ENCODE assay signal across 14 cellular contexts in genomic region chr11:33635161-33635560, GRCh38.
A peak's percentile ranks its signal among the peaks of the same experiment; 100 is the strongest.
DNase-seq lines count a peak whose midpoint lies in the region; ATAC-seq and TF ChIP-seq lines count a peak whose summit lies in the region.
"Had no signal": no experiment of that assay in that cellular context is flagged by ENCODE, and none has a peak within 500 bp of the region (broad histone marks: within the 10 kb centered on the region; RNA-seq: fewer than 3 reads in every experiment).

No MANE protein-coding gene starts in this region.

- H3K36me3 ChIP-seq in IMR-90 (ENCODE audit: control insufficient read depth, insufficient read depth, low read length) (no peaks in the 10 kb centered on the region), tibial nerve (no peaks in the 10 kb centered on the region)

- peak overlapping the region; percentile 45 to 53; a peak in 2 of 4 replicates for H4K8ac ChIP-seq in IMR-90 (ENCODE audit: low read depth in 2 of 2, low read length in 2 of 2)

- H4K5ac ChIP-seq in IMR-90 (ENCODE audit: low read depth, low read length), result no peak overlapping the region

- peak overlapping the region; percentile 88 for H2BK120ac ChIP-seq in IMR-90 (ENCODE audit: low read depth, low read length)

- DNase-seq in IMR-90 (peak; percentile 58), cerebellar nuclear complex (lab: John Stamatoyannopoulos, UW) (peak; percentile 43 to 85), right cardiac atrium (peak; percentile 77 to 87 (median 77)), tibial nerve (ENCODE audit: low spot score in 2 of 2) (peak; percentile 20 to 48), GM20000 (ENCODE audit: low spot score) (no peak)
- no peak for DNase-seq in naive thymus-derived CD8-positive, alpha-beta T cell
- DNase-seq: activated CD4-positive, alpha-beta T cell treated with anti-CD3 and anti-CD28 coated beads for 4 hours; DMS153; H9; NCI-H2029; stimulated activated naive CD8-positive, alpha-beta T cell treated with anti-CD3 and anti-CD28 coated beads, Interleukin-15, amount 100 ng/mL, for 72 hours had no signal

- H3K4me3 ChIP-seq in IMR-90 (ENCODE audit: insufficient read depth, low read depth, low read length) (no peak overlapping the region), right cardiac atrium (ENCODE audit: low read length) (no peak overlapping the region), tibial nerve (no peak overlapping the region)

- H3K4me2 ChIP-seq in IMR-90 (ENCODE audit: low read depth, low read length), result no peak overlapping the region

- no peak overlapping the region for H2BK5ac ChIP-seq in IMR-90 (ENCODE audit: low read depth, low read length, poor library complexity, severe bottlenecking)

- no peak for TF ChIP-seq RAD21 in IMR-90 (IDR thresholded peaks at IDR 0.05; ENCODE audit: low read length)

- no peak overlapping the region for H2AK9ac ChIP-seq in IMR-90 (replicated peaks; ENCODE audit: low read depth, low read length, poor library complexity)

- H2BK15ac ChIP-seq in IMR-90 (ENCODE audit: low read depth, low read length), result peak overlapping the region; percentile 62; the same call in 1 of the 3 replicates

- no peaks in the 10 kb centered on the region for H3K9me3 ChIP-seq in IMR-90 (ENCODE audit: control insufficient read depth, insufficient read depth, low read length)
- no peaks in the 10 kb centered on the region for H3K9me3 ChIP-seq in right cardiac atrium (ENCODE audit: control insufficient read depth, low read length)
- H3K9me3 ChIP-seq in tibial nerve, result peaks cover 0 to 2% (median 0%) of the 10 kb centered on the region in 4 donors

- H3K4me3 Mint-ChIP-seq in naive thymus-derived CD8-positive, alpha-beta T cell, result no peak overlapping the region
- H3K4me3 Mint-ChIP-seq: H9; memory B cell; stimulated activated naive CD8-positive, alpha-beta T cell treated with anti-CD3 and anti-CD28 coated beads, Interleukin-15, amount 100 ng/mL, for 72 hours had no signal

- no peaks in the 10 kb centered on the region for H3K4me1 Mint-ChIP-seq in naive thymus-derived CD8-positive, alpha-beta T cell
- H3K4me1 Mint-ChIP-seq: memory B cell; stimulated activated naive CD8-positive, alpha-beta T cell treated with anti-CD3 and anti-CD28 coated beads, Interleukin-15, amount 100 ng/mL, for 72 hours had no signal

- H2AFZ ChIP-seq in IMR-90 (replicated peaks; ENCODE audit: low read length, poor library complexity), result no peak overlapping the region

- peak overlapping the region; percentile 58 for H4K91ac ChIP-seq in IMR-90 (ENCODE audit: insufficient read depth, low read depth, low read length)

- peaks cover 8 to 30% (median 28%) of the 10 kb centered on the region in 5 donors for H3K27me3 Mint-ChIP-seq in naive thymus-derived CD8-positive, alpha-beta T cell
- H3K27me3 Mint-ChIP-seq: progenitor cell of endocrine pancreas had no signal

- peak overlapping the region; percentile 65; the same call in 1 of the 2 replicates for H3K14ac ChIP-seq in IMR-90 (replicated peaks; ENCODE audit: low read depth, low read length)

- ATAC-seq in IMR-90 (ENCODE audit: low read depth) (no peak), right cardiac atrium (peak; percentile 57 to 74), GM21576 (IDR thresholded peaks at IDR 0.05; ENCODE audit: unreplicated experiment) (no peak)
- ATAC-seq in naive thymus-derived CD8-positive, alpha-beta T cell, result no peak
- ATAC-seq: stimulated activated naive CD8-positive, alpha-beta T cell treated with anti-CD3 and anti-CD28 coated beads, Interleukin-15, amount 100 ng/mL, for 72 hours had no signal

- no peak overlapping the region for H3K27ac Mint-ChIP-seq in naive thymus-derived CD8-positive, alpha-beta T cell
- H3K27ac Mint-ChIP-seq: H9; memory B cell; progenitor cell of endocrine pancreas; stimulated activated naive CD8-positive, alpha-beta T cell treated with anti-CD3 and anti-CD28 coated beads, Interleukin-15, amount 100 ng/mL, for 72 hours had no signal

- H3K36me3 Mint-ChIP-seq in naive thymus-derived CD8-positive, alpha-beta T cell, result peaks cover 0 to 13% (median 0%) of the 10 kb centered on the region in 3 donors

- TF ChIP-seq EP300 in tibial nerve (IDR thresholded peaks at IDR 0.05), result no peak

- intact Hi-C loops in IMR-90 (cut with micrococcal nuclease), result no loop called here
- intact Hi-C loops in right cardiac atrium (cut with DNase I), result no loop called here

- in situ Hi-C loops in IMR-90 (cut with MboI; ENCODE audit: low sequenced_read_pairs), result no loop called here

- H3K18ac ChIP-seq in IMR-90 (ENCODE audit: low read depth, low read length), result peak overlapping the region; percentile 22; the same call in 1 of the 2 replicates

- TF ChIP-seq CTCF in IMR-90 (conservative IDR thresholded peaks at IDR 0.05; ENCODE audit: low read depth, low read length), result no peak
- TF ChIP-seq CTCF in tibial nerve (IDR thresholded peaks at IDR 0.05), result no peak
- no peak for TF ChIP-seq CTCF in GM20000 (IDR thresholded peaks at IDR 0.05; ENCODE audit: extremely low read depth, missing control alignments)

- no peaks in the 10 kb centered on the region for H3K27me3 ChIP-seq in IMR-90 (ENCODE audit: control insufficient read depth, insufficient read depth, low read length)
- H3K27me3 ChIP-seq in right cardiac atrium (ENCODE audit: control insufficient read depth, insufficient read depth), result no peaks in the 10 kb centered on the region
- no peaks in the 10 kb centered on the region for H3K27me3 ChIP-seq in tibial nerve

- peak overlapping the region; percentile 70 for H3K4ac ChIP-seq in IMR-90 (ENCODE audit: low read depth, low read length)

- H3K27ac ChIP-seq in IMR-90 (ENCODE audit: insufficient read depth, low read length) (no peak overlapping the region), right cardiac atrium (ENCODE audit: low read length) (no peak overlapping the region), tibial nerve (no peak overlapping the region)

- peaks cover 0 to 21% (median 5%) of the 10 kb centered on the region in 9 donors for H3K9me3 Mint-ChIP-seq in naive thymus-derived CD8-positive, alpha-beta T cell

- 50% methylated on average over 5 of the region's 5 CpGs; no CpG with 5 or more reads in 1 of the 2 experiments for WGBS in IMR-90 (ENCODE audit: extremely low coverage in 2 of 2, insufficient read length in 1 of 2), 2 experiments
- WGBS in right cardiac atrium, result 46% methylated on average over 5 of the region's 5 CpGs
- 42 to 74% methylated on average over 5 of the region's 5 CpGs for WGBS in tibial nerve, 2 donors

- no peak overlapping the region for H3K9ac ChIP-seq in IMR-90 (ENCODE audit: low read depth, low read length)

- peaks cover 8% of the 10 kb centered on the region for H3K4me1 ChIP-seq in IMR-90 (ENCODE audit: control insufficient read depth, insufficient read depth, low read length)
- H3K4me1 ChIP-seq in right cardiac atrium (ENCODE audit: control insufficient read depth, insufficient read depth, low read length), result peaks cover 5% of the 10 kb centered on the region
- no peaks in the 10 kb centered on the region for H3K4me1 ChIP-seq in tibial nerve

- no peaks in the 10 kb centered on the region for H4K20me1 ChIP-seq in IMR-90 (ENCODE audit: insufficient read depth, low read length)

- no peak overlapping the region for H3K23ac ChIP-seq in IMR-90 (ENCODE audit: low read depth, low read length)

- H2BK20ac ChIP-seq in IMR-90 (ENCODE audit: low read depth, low read length), result peak overlapping the region; percentile 84

- H2AK5ac ChIP-seq in IMR-90 (ENCODE audit: low read depth, low read length), result peak overlapping the region; percentile 82

- TF ChIP-seq POLR2A in IMR-90 (IDR thresholded peaks at IDR 0.05; ENCODE audit: low read depth, low read length) (no peak), tibial nerve (IDR thresholded peaks at IDR 0.05) (no peak)

- BruUV-seq in IMR-90 (replicated peaks; lab: Mats Ljungman, UMichigan), result no TSS peak

- CTCF ChIA-PET in IMR-90 (lab: Yijun Ruan, JAX), result no interaction called here

- dilution Hi-C loops in IMR-90 (cut with HindIII; ENCODE audit: low sequenced_read_pairs, unreplicated experiment), result no loop called here

- POLR2A ChIA-PET in IMR-90 (lab: Charles Lee; ENCODE audit: unreplicated experiment), result no interaction called here
- POLR2A ChIA-PET in naive thymus-derived CD8-positive, alpha-beta T cell (lab: Charles Lee), result no interaction called here

- H3K9me1 ChIP-seq in IMR-90 (ENCODE audit: insufficient read depth, low read length), result peaks cover 21% of the 10 kb centered on the region

- H3K56ac ChIP-seq in IMR-90 (ENCODE audit: extremely low read depth, insufficient read depth, low read length), result no peak overlapping the region; the same call in 1 of the 2 replicates

- H3K79me1 ChIP-seq in IMR-90 (ENCODE audit: low read depth in 1 of 2, low read length in 2 of 2), result peaks cover 0 to 12% of the 10 kb centered on the region in 2 experiments; a peak in 2 of 4 replicates

TF ChIP-seq in IMR-90, 13 proteins besides CTCF, POLR2A, EP300 and RAD21:
- TF ChIP-seq CEBPB (IDR thresholded peaks at IDR 0.05; ENCODE audit: low read depth, low read length) (peak; percentile 72), BHLHE40 (IDR thresholded peaks at IDR 0.05; ENCODE audit: low read depth, low read length) (no peak), SMC3 (IDR thresholded peaks at IDR 0.05; ENCODE audit: low read depth, low read length) (no peak), RCOR1 (IDR thresholded peaks at IDR 0.05; ENCODE audit: insufficient replicate concordance, low read length) (no peak)
TF ChIP-seq in IMR-90: peak in this region for 1.

Comparison
In these comparisons a context has a peak if more than half of its experiments do, and no peak if none do; other contexts are left out.
1. ATAC-seq: peak in right cardiac atrium (2 of 2); none in IMR-90 (single experiment), naive thymus-derived CD8-positive, alpha-beta T cell (0 of 2) and GM21576 (single experiment).
2. DNase-seq: peak in IMR-90 (single experiment), cerebellar nuclear complex (2 of 2), right cardiac atrium (3 of 3) and tibial nerve (2 of 2); none in GM20000 (single experiment) and naive thymus-derived CD8-positive, alpha-beta T cell (0 of 10).